In genomic region chr17:50719144-50719923, GRCh38 we compare ENCODE assay signal across 1 cellular context.
A peak's percentile ranks its signal among the peaks of the same experiment; 100 is the strongest.
TF ChIP-seq lines count a peak whose summit lies in the region.

Gene LUC7L3 (plus strand): TSS chr17:50719603. CDS start chr17:50719733, 130 bp downstream.

TF ChIP-seq in HepG2, 621 proteins besides CTCF, POLR2A, EP300 and RAD21 (continued from another document and continues in another):
- TF ChIP-seq CREBL2 (CRISPR knock-in tag; IDR thresholded peaks at IDR 0.05; ENCODE audit: borderline replicate concordance): peak; percentile 89; the same call in 1 of the 2 replicates
- peak; percentile 85 for TF ChIP-seq ATF2 (CRISPR knock-in tag; IDR thresholded peaks at IDR 0.05)
- no peak for TF ChIP-seq ZFYVE20 (CRISPR knock-in tag; IDR thresholded peaks at IDR 0.05; ENCODE audit: borderline replicate concordance, low read depth)
- no peak for TF ChIP-seq RFX5 (IDR thresholded peaks at IDR 0.05; ENCODE audit: low read depth, low read length)
- peak; percentile 77 for TF ChIP-seq MTF1 (CRISPR knock-in tag; IDR thresholded peaks at IDR 0.05)
- peak; percentile 99 for TF ChIP-seq ZNF598 (CRISPR knock-in tag; IDR thresholded peaks at IDR 0.05; ENCODE audit: borderline replicate concordance)
- peak; percentile 78 for TF ChIP-seq ISL2 (CRISPR knock-in tag; IDR thresholded peaks at IDR 0.05)
- TF ChIP-seq HOXA9 (CRISPR knock-in tag; IDR thresholded peaks at IDR 0.05; ENCODE audit: borderline replicate concordance): 0 out of 2 replicates have a peak, but pooled peaks have one; percentile 86
- peak; percentile 14; the same call in 1 of the 2 replicates for TF ChIP-seq ZNF256 (CRISPR knock-in tag; conservative IDR thresholded peaks at IDR 0.05)
- no peak for TF ChIP-seq MAFF (IDR thresholded peaks at IDR 0.05; ENCODE audit: low read depth, low read length)
- TF ChIP-seq TEAD2 (CRISPR knock-in tag; IDR thresholded peaks at IDR 0.05): no peak
- TF ChIP-seq ZFX (CRISPR knock-in tag; IDR thresholded peaks at IDR 0.05; ENCODE audit: low read depth): peak; percentile 99
- TF ChIP-seq ZBTB37 (CRISPR knock-in tag; IDR thresholded peaks at IDR 0.05): no peak; the same call in 1 of the 2 replicates
- peak; percentile 92 for TF ChIP-seq MXD1 (CRISPR knock-in tag; IDR thresholded peaks at IDR 0.05)
- peak; percentile 95; the same call in 1 of the 2 replicates for TF ChIP-seq ZBTB8A (CRISPR knock-in tag; IDR thresholded peaks at IDR 0.05; ENCODE audit: borderline replicate concordance, low read depth)
- no peak for TF ChIP-seq SETDB1 (CRISPR knock-in tag; IDR thresholded peaks at IDR 0.05; ENCODE audit: borderline replicate concordance)
- peak; percentile 95 for TF ChIP-seq ZNF274 (CRISPR knock-in tag; IDR thresholded peaks at IDR 0.05)
- no peak; the same call in none of the 2 replicates for TF ChIP-seq MIER2 (CRISPR knock-in tag; IDR thresholded peaks at IDR 0.05)
- TF ChIP-seq ETS1 (CRISPR knock-in tag; IDR thresholded peaks at IDR 0.05): no peak
- peak; percentile 95 for TF ChIP-seq TOPORS (CRISPR knock-in tag; IDR thresholded peaks at IDR 0.05)
- TF ChIP-seq MAF1 (CRISPR knock-in tag; IDR thresholded peaks at IDR 0.05; ENCODE audit: borderline replicate concordance): peak; percentile 78
- TF ChIP-seq GMEB2 (CRISPR knock-in tag; IDR thresholded peaks at IDR 0.05; ENCODE audit: low read depth): no peak; the same call in 1 of the 2 replicates
- no peak for TF ChIP-seq ZNF382 (CRISPR knock-in tag; IDR thresholded peaks at IDR 0.05; ENCODE audit: borderline replicate concordance)
- peak; percentile 78 for TF ChIP-seq TBL1XR1 (IDR thresholded peaks at IDR 0.05; ENCODE audit: borderline replicate concordance, low read length, partially characterized antibody)
- TF ChIP-seq ZNF687 (CRISPR knock-in tag; IDR thresholded peaks at IDR 0.05): peak; percentile 99
- TF ChIP-seq HOMEZ (CRISPR knock-in tag; IDR thresholded peaks at IDR 0.05; ENCODE audit: low read depth): peak; percentile 55
- TF ChIP-seq KAT7 (CRISPR knock-in tag; IDR thresholded peaks at IDR 0.05; ENCODE audit: borderline replicate concordance): peak; percentile 85; the same call in 1 of the 2 replicates
- TF ChIP-seq PRDM4 (CRISPR knock-in tag; IDR thresholded peaks at IDR 0.05; ENCODE audit: borderline replicate concordance): 0 out of 2 replicates have a peak, but pooled peaks have one; percentile 65
- no peak for TF ChIP-seq ZNF333 (CRISPR knock-in tag; IDR thresholded peaks at IDR 0.05; ENCODE audit: borderline replicate concordance)
- no peak for TF ChIP-seq SYNCRIP (IDR thresholded peaks at IDR 0.05; ENCODE audit: insufficient read depth, low read depth, low read length)
- peak; percentile 83 for TF ChIP-seq ZFP1 (CRISPR knock-in tag; IDR thresholded peaks at IDR 0.05)
- TF ChIP-seq ZNF788 (CRISPR knock-in tag; IDR thresholded peaks at IDR 0.05; ENCODE audit: borderline replicate concordance): peak; percentile 97
- TF ChIP-seq NCOR1 (IDR thresholded peaks at IDR 0.05; ENCODE audit: borderline replicate concordance, low read length): peak; percentile 54; the same call in 1 of the 2 replicates
- TF ChIP-seq YY1 (IDR thresholded peaks at IDR 0.05; ENCODE audit: insufficient read depth, insufficient replicate concordance, low read depth, low read length): peak; percentile 99
- peak; percentile 84; the same call in 1 of the 2 replicates for TF ChIP-seq ZNF766 (CRISPR knock-in tag; IDR thresholded peaks at IDR 0.05; ENCODE audit: borderline replicate concordance)
- no peak for TF ChIP-seq MLLT10 (CRISPR knock-in tag; IDR thresholded peaks at IDR 0.05)
- TF ChIP-seq ZNF800 (CRISPR knock-in tag; IDR thresholded peaks at IDR 0.05): peak; percentile 92
- 0 out of 2 replicates have a peak, but pooled peaks have one; percentile 7 for TF ChIP-seq BCL6 (CRISPR knock-in tag; IDR thresholded peaks at IDR 0.05)
- TF ChIP-seq ZNF737 (CRISPR knock-in tag; IDR thresholded peaks at IDR 0.05; ENCODE audit: borderline replicate concordance): peak; percentile 96; the same call in 1 of the 2 replicates
- TF ChIP-seq ZNF431 (CRISPR knock-in tag; IDR thresholded peaks at IDR 0.05; ENCODE audit: borderline replicate concordance, low read depth): peak; percentile 95; the same call in 1 of the 2 replicates
- TF ChIP-seq ZNF558 (CRISPR knock-in tag; IDR thresholded peaks at IDR 0.05; ENCODE audit: borderline replicate concordance): peak; percentile 97
- TF ChIP-seq NR2F2 (IDR thresholded peaks at IDR 0.05; ENCODE audit: borderline replicate concordance, low read depth): no peak
- TF ChIP-seq SATB2 (CRISPR knock-in tag; IDR thresholded peaks at IDR 0.05): peak; percentile 75; the same call in 1 of the 2 replicates
- peak; percentile 71; the same call in 1 of the 2 replicates for TF ChIP-seq NR1H2 (CRISPR knock-in tag; IDR thresholded peaks at IDR 0.05; ENCODE audit: borderline replicate concordance, low read depth)
- 0 out of 2 replicates have a peak, but pooled peaks have one; percentile 63 for TF ChIP-seq ZSCAN30 (CRISPR knock-in tag; IDR thresholded peaks at IDR 0.05)
